In the genomic region with DNA sequence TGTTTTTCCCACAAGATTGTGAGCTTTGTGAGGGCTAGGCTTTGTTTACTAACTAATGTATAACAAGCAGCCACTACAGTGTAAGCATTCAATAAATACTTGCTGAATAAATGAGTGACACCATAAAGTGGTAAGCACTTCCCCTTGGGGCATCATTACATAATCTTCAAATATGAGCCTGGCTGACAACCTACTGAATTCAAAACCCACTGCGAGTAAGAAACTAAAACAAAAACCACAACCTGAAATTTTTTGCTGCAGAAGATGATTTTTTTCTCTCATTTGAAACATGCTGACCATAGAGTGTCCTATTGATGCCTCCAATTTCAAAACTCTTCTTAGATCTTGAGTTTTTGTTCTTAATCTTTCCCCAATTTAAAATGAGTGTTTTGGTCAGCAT, we compare ENCODE assay signal across 19 cellular contexts.
DNase-seq lines count a peak whose midpoint lies in the region; ATAC-seq and TF ChIP-seq lines count a peak whose summit lies in the region.
"Had no signal": no experiment of that assay in that cellular context is flagged by ENCODE, and none has a peak within 500 bp of the region (broad histone marks: within the 10 kb centered on the region; RNA-seq: fewer than 3 reads in every experiment).

No MANE protein-coding gene starts in this region.

- POLR2A ChIA-PET in activated CD8-positive, alpha-beta T cell treated with anti-CD3 and anti-CD28 coated beads, Interleukin-2, amount 10 ng/mL, durations not matched to agents 7 days and 5 days (lab: Charles Lee) = no interaction called here

- DNase-seq in NB4 (ENCODE audit: low read depth) (peak; percentile 15), GM13977 (ENCODE audit: low spot score) (no peak), pons (ENCODE audit: low spot score) (no peak)
- no peak for DNase-seq in activated CD4-positive, CD25-positive, alpha-beta regulatory T cell (lab: John Stamatoyannopoulos, UW)
- no peak for DNase-seq in activated CD8-positive, alpha-beta T cell treated with anti-CD3 and anti-CD28 coated beads, Interleukin-2, amount 10 ng/mL, durations not matched to agents 7 days and 5 days
- DNase-seq: activated effector memory CD4-positive, alpha-beta T cell treated with Interleukin-2 at 50 U/mL for 16 hours; aorta; esophagus squamous epithelium; heart left ventricle; midbrain; NCI-H1105 treated with DMSO at 0.1 percent for 48 hours; NCI-H446 had no signal

- no peak overlapping the region for H3K27ac Mint-ChIP-seq in activated CD8-positive, alpha-beta T cell treated with anti-CD3 and anti-CD28 coated beads, Interleukin-2, amount 10 ng/mL, durations not matched to agents 7 days and 5 days
- H3K27ac Mint-ChIP-seq: dendritic cell treated with granulocyte-macrophage colony-stimulating factor and Interleukin-4, amounts not matched to agents 40 ng/mL and 50 ng/mL, for 4 days; stimulated activated naive CD8-positive, alpha-beta T cell treated with anti-CD3 and anti-CD28 coated beads, Interleukin-15, Interleukin-2, amounts not matched to agents 100 ng/mL and 50 ng/mL, for 24 hours had no signal

- in situ Hi-C loops in GM13977 (cut with MboI; ENCODE audit: low pct_unique_long_range_greater_than_20kb, low sequenced_read_pairs, unreplicated experiment) = no loop called here

- no peaks in the 10 kb centered on the region for H3K27me3 Mint-ChIP-seq in activated CD8-positive, alpha-beta T cell treated with anti-CD3 and anti-CD28 coated beads, Interleukin-2, amount 10 ng/mL, durations not matched to agents 7 days and 5 days (ENCODE audit: low read depth)
- H3K27me3 Mint-ChIP-seq: dendritic cell treated with granulocyte-macrophage colony-stimulating factor and Interleukin-4, amounts not matched to agents 40 ng/mL and 50 ng/mL, for 4 days; stimulated activated naive CD8-positive, alpha-beta T cell treated with anti-CD3 and anti-CD28 coated beads, Interleukin-15, Interleukin-2, amounts not matched to agents 100 ng/mL and 50 ng/mL, for 24 hours had no signal

- H3K4me3 Mint-ChIP-seq in activated CD8-positive, alpha-beta T cell treated with anti-CD3 and anti-CD28 coated beads, Interleukin-2, amount 10 ng/mL, durations not matched to agents 7 days and 5 days = no peak overlapping the region
- H3K4me3 Mint-ChIP-seq: dendritic cell treated with granulocyte-macrophage colony-stimulating factor and Interleukin-4, amounts not matched to agents 40 ng/mL and 50 ng/mL, for 4 days; stimulated activated naive CD8-positive, alpha-beta T cell treated with anti-CD3 and anti-CD28 coated beads, Interleukin-15, Interleukin-2, amounts not matched to agents 100 ng/mL and 50 ng/mL, for 24 hours had no signal

- H3K9me3 Mint-ChIP-seq in activated CD8-positive, alpha-beta T cell treated with anti-CD3 and anti-CD28 coated beads, Interleukin-2, amount 10 ng/mL, durations not matched to agents 7 days and 5 days (ENCODE audit: insufficient read depth) = no peaks in the 10 kb centered on the region
- H3K9me3 Mint-ChIP-seq: dendritic cell treated with granulocyte-macrophage colony-stimulating factor and Interleukin-4, amounts not matched to agents 40 ng/mL and 50 ng/mL, for 4 days had no signal

- ATAC-seq in GM18499 (IDR thresholded peaks at IDR 0.05; ENCODE audit: insufficient read depth, unreplicated experiment) = peak; percentile 90
- ATAC-seq in GM19351 (IDR thresholded peaks at IDR 0.05; ENCODE audit: unreplicated experiment) = peak; percentile 77
- ATAC-seq in HG02938 (IDR thresholded peaks at IDR 0.05; ENCODE audit: unreplicated experiment) = peak; percentile 81
- ATAC-seq in activated CD8-positive, alpha-beta T cell treated with anti-CD3 and anti-CD28 coated beads, Interleukin-2, amount 10 ng/mL, durations not matched to agents 7 days and 5 days = no peak
- ATAC-seq: heart left ventricle had no signal

- H3K4me1 Mint-ChIP-seq in activated CD8-positive, alpha-beta T cell treated with anti-CD3 and anti-CD28 coated beads, Interleukin-2, amount 10 ng/mL, durations not matched to agents 7 days and 5 days (ENCODE audit: low read depth) = no peaks in the 10 kb centered on the region

- H3K4me3 ChIP-seq in NB4 (ENCODE audit: low read depth, low read length) = no peak overlapping the region
- H3K4me3 ChIP-seq: esophagus squamous epithelium, GM23248, heart left ventricle, vagina had no signal

- H3K36me3 Mint-ChIP-seq in activated CD8-positive, alpha-beta T cell treated with anti-CD3 and anti-CD28 coated beads, Interleukin-2, amount 10 ng/mL, durations not matched to agents 7 days and 5 days (ENCODE audit: low read depth) = no peaks in the 10 kb centered on the region

- no peak for TF ChIP-seq POLR2A in NB4 (IDR thresholded peaks at IDR 0.05; ENCODE audit: extremely low read depth, insufficient read length)

- CTCF ChIA-PET in activated CD8-positive, alpha-beta T cell treated with anti-CD3 and anti-CD28 coated beads, Interleukin-2, amount 10 ng/mL, durations not matched to agents 7 days and 5 days (lab: Charles Lee) = no interaction called here

- no peak for TF ChIP-seq CTCF in NB4 (IDR thresholded peaks at IDR 0.05; ENCODE audit: low read depth, low read length)
- no peak for TF ChIP-seq CTCF in GM13977 (IDR thresholded peaks at IDR 0.05; ENCODE audit: extremely low read depth, insufficient read depth, missing control alignments)
